ENCODE assay signal across 24 cellular contexts in the genomic region with DNA sequence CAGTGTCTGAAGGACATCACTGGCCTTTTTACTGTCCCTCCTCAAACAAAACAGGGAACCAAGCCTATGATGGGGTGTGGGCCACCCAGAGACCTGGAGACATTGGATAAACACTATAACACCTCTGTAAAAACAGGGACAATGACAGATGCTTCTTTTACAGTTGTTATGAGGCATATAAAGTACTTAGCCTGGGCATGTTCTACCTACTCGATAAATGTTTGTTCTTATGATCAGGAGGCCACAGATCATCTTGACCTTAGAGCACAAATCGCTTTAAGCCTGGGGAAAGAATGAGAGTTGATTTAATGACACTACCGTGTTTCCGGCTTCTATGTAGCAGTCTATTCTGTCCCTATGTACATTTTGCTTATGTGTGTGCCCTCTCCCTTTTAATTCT.
DNase-seq lines count a peak whose midpoint lies in the region; ATAC-seq, FAIRE-seq and TF ChIP-seq lines count a peak whose summit lies in the region.
"Had no signal": no experiment of that assay in that cellular context is flagged by ENCODE, and none has a peak within 500 bp of the region (broad histone marks: within the 10 kb centered on the region; RNA-seq: fewer than 3 reads in every experiment).

No MANE protein-coding gene starts in this region.

- H3K14ac ChIP-seq in H1 (ENCODE audit: insufficient read length), result no peak overlapping the region

- no peaks in the 10 kb centered on the region for H3K27me3 ChIP-seq in H1 (replicated peaks in 1 of 4; ENCODE audit: control insufficient read depth in 3 of 4, extremely low read depth in 1 of 4, insufficient read depth in 3 of 4, low read length in 3 of 4)
- no peaks in the 10 kb centered on the region for H3K27me3 ChIP-seq in smooth muscle cell (ENCODE audit: low read depth)
- H3K27me3 ChIP-seq: BE2C had no signal

- no peak overlapping the region for H2BK20ac ChIP-seq in H1 (ENCODE audit: low read length)

- H3K23ac ChIP-seq in H1 (ENCODE audit: insufficient read length), result no peak overlapping the region

- H3K27ac ChIP-seq in H1 (ENCODE audit: low read depth, low read length), result no peak overlapping the region
- no peak overlapping the region for H3K27ac ChIP-seq in smooth muscle cell (ENCODE audit: low read depth)
- H3K27ac ChIP-seq: 22Rv1, GM23248, RWPE1, SJSA1 had no signal

- H3K27me3 Mint-ChIP-seq in activated T-cell treated with anti-CD3 and anti-CD28 coated beads, Interleukin-2, amount 50 U/mL, for 4 hours (ENCODE audit: low read depth), result no peaks in the 10 kb centered on the region
- H3K27me3 Mint-ChIP-seq: CD4-positive, alpha-beta T cell had no signal

- DNase-seq in DMS153 (lab: John Stamatoyannopoulos, UW) (peak; percentile 100), DMS153 treated with DMSO at 0.1 percent for 48 hours (lab: John Stamatoyannopoulos, UW; ENCODE audit: unreplicated experiment) (no peak), NCI-H345 treated with DMSO at 0.1 percent for 48 hours (lab: John Stamatoyannopoulos, UW; ENCODE audit: unreplicated experiment) (peak; percentile 88), H1 (ENCODE audit: low read depth in 1 of 2, low spot score in 2 of 2) (no peak), smooth muscle cell (lab: John Stamatoyannopoulos, UW; ENCODE audit: unreplicated experiment) (no peak), NCI-H2029 treated with DMSO at 0.1 percent for 48 hours (lab: John Stamatoyannopoulos, UW) (no peak)
- no peak for DNase-seq in activated T-cell treated with anti-CD3 and anti-CD28 coated beads, Interleukin-2, amount 50 U/mL, for 4 hours
- DNase-seq: BE2C; Calu3; CD4-positive, alpha-beta T cell; DND-41; GM23248; NCI-H1694; NCI-H2171; SW 1271 had no signal

- peaks cover 7% of the 10 kb centered on the region for H3F3A ChIP-seq in smooth muscle cell (ENCODE audit: low read depth)

- H3K4me1 ChIP-seq in H1 (replicated peaks in 1 of 4; ENCODE audit: control insufficient read depth in 3 of 4, insufficient read depth in 4 of 4, low read length in 3 of 4) (peaks cover 0 to 5% (median 1%) of the 10 kb centered on the region in 4 experiments; a peak in 3 of 7 replicates), smooth muscle cell (ENCODE audit: low read depth) (peaks cover 22% of the 10 kb centered on the region)
- H3K4me1 ChIP-seq: BE2C, SJSA1 had no signal

- no peak overlapping the region for H4K8ac ChIP-seq in H1 (ENCODE audit: extremely low read depth, insufficient read depth, low read length)

- H2BK120ac ChIP-seq in H1 (replicated peaks; ENCODE audit: low read depth, low read length), result no peak overlapping the region

- TF ChIP-seq EP300 in H1 (IDR thresholded peaks at IDR 0.05; ENCODE audit: borderline replicate concordance in 1 of 2, low read depth in 2 of 2, low read length in 2 of 2), result no peak

- no peak overlapping the region for H3K18ac ChIP-seq in H1 (ENCODE audit: extremely low read depth, low read length)

- no peak overlapping the region for H2BK5ac ChIP-seq in H1 (ENCODE audit: low read depth, low read length)

- no peak for TF ChIP-seq POLR2A in H1 (IDR thresholded peaks at IDR 0.05; ENCODE audit: control extremely low read depth in 1 of 2, low read depth in 2 of 2, low read length in 2 of 2)

- no peak overlapping the region for H3K4me3 ChIP-seq in H1 (ENCODE audit: extremely low read depth in 1 of 4, insufficient read depth in 2 of 4, low read depth in 3 of 4, low read length in 4 of 4)
- no peak overlapping the region for H3K4me3 ChIP-seq in smooth muscle cell
- H3K4me3 ChIP-seq: GM12878, GM23248, K562, SJSA1 had no signal

- H4K5ac ChIP-seq in H1 (ENCODE audit: insufficient read length, low read depth, low read length), result no peak overlapping the region

- FAIRE-seq in H1 (lab: Jason Lieb, UNC), result no peak
- FAIRE-seq: G401.6, GM12878, GM18507, K562 had no signal

- no peaks in the 10 kb centered on the region for H3K9me3 Mint-ChIP-seq in activated T-cell treated with anti-CD3 and anti-CD28 coated beads, Interleukin-2, amount 50 U/mL, for 4 hours
- H3K9me3 Mint-ChIP-seq: CD4-positive, alpha-beta T cell had no signal

- no peaks in the 10 kb centered on the region for H3K36me3 Mint-ChIP-seq in activated T-cell treated with anti-CD3 and anti-CD28 coated beads, Interleukin-2, amount 50 U/mL, for 4 hours (ENCODE audit: insufficient read depth)

- TF ChIP-seq CTCF in H1 (IDR thresholded peaks at IDR 0.05; ENCODE audit: control extremely low read depth in 1 of 3, insufficient read depth in 1 of 3, low read depth in 1 of 3, low read length in 3 of 3) (no peak), smooth muscle cell (IDR thresholded peaks at IDR 0.05; ENCODE audit: borderline replicate concordance, insufficient read depth, poor library complexity, severe bottlenecking) (no peak)

- WGBS in H1 (ENCODE audit: extremely low coverage in 1 of 2, insufficient coverage in 1 of 2, insufficient read length in 1 of 2, insufficient replicate concordance in 2 of 2, low coverage in 1 of 2, low lambda C conversion rate in 2 of 2, missing lambda C conversion rate in 1 of 2), 2 experiments, result 86% methylated on average over 4 of the region's 4 CpGs; no CpG with 5 or more reads in 1 of the 2 experiments
- WGBS in smooth muscle cell (ENCODE audit: low lambda C conversion rate), result 88% methylated on average over 4 of the region's 4 CpGs

- no peaks in the 10 kb centered on the region for H3K23me2 ChIP-seq in H1 (ENCODE audit: low read depth, low read length)

- H3K56ac ChIP-seq in H1 (replicated peaks; ENCODE audit: insufficient read length, low read depth, low read length), result no peak overlapping the region

- CTCF ChIA-PET in H1 (lab: Charles Lee; ENCODE audit: partially characterized antibody), result no interaction called here

- no peaks in the 10 kb centered on the region for H4K20me1 ChIP-seq in H1 (replicated peaks in 1 of 2; ENCODE audit: control insufficient read depth in 1 of 2, insufficient read depth in 2 of 2, low read length in 2 of 2)
- no peaks in the 10 kb centered on the region for H4K20me1 ChIP-seq in smooth muscle cell (ENCODE audit: low read depth)

- no peaks in the 10 kb centered on the region for H3K36me3 ChIP-seq in H1 (ENCODE audit: control insufficient read depth in 2 of 4, insufficient read depth in 4 of 4, low read length in 3 of 4)
- no peaks in the 10 kb centered on the region for H3K36me3 ChIP-seq in smooth muscle cell (ENCODE audit: low read depth)
- H3K36me3 ChIP-seq: BE2C, SJSA1 had no signal

- POLR2A ChIA-PET in H1 (lab: Charles Lee; ENCODE audit: partially characterized antibody), result no interaction called here

- no peaks in the 10 kb centered on the region for H3K79me2 ChIP-seq in H1 (ENCODE audit: control insufficient read depth in 1 of 2, insufficient read depth in 2 of 2, low read length in 2 of 2)
- H3K79me2 ChIP-seq in smooth muscle cell (ENCODE audit: low read depth), result no peaks in the 10 kb centered on the region

- H3K4me2 ChIP-seq in H1 (ENCODE audit: insufficient read depth in 1 of 2, low read depth in 2 of 2, low read length in 2 of 2) (no peak overlapping the region), smooth muscle cell (peak overlapping the region; percentile 28)

- no peak overlapping the region for H2AK5ac ChIP-seq in H1 (ENCODE audit: low read depth, low read length)

- H3K79me1 ChIP-seq in H1 (ENCODE audit: low read depth, low read length), result no peaks in the 10 kb centered on the region

- no peak overlapping the region for H2BK12ac ChIP-seq in H1 (ENCODE audit: low read depth, low read length)

- no peak overlapping the region for H3K9ac ChIP-seq in H1 (replicated peaks in 1 of 4; ENCODE audit: extremely low read depth in 1 of 4, low read depth in 3 of 4, low read length in 3 of 4)
- H3K9ac ChIP-seq in smooth muscle cell (ENCODE audit: low read depth), result no peak overlapping the region
- H3K9ac ChIP-seq: GM23248 had no signal

- no peak overlapping the region for H2BK15ac ChIP-seq in H1 (ENCODE audit: low read length)

- H3K9me3 ChIP-seq in H1 (ENCODE audit: insufficient read depth in 2 of 2, low read depth in 1 of 2, low read length in 1 of 2) (no peaks in the 10 kb centered on the region), smooth muscle cell (replicated peaks; ENCODE audit: low read depth) (no peaks in the 10 kb centered on the region)
- H3K9me3 ChIP-seq: BE2C, SJSA1 had no signal

- H4K91ac ChIP-seq in H1 (replicated peaks; ENCODE audit: insufficient read length, low read length), result no peak overlapping the region

- no peak for TF ChIP-seq RAD21 in H1 (IDR thresholded peaks at IDR 0.05 in 1 of 2, conservative IDR thresholded peaks at IDR 0.05 in 1 of 2; ENCODE audit: low read depth in 2 of 2, low read length in 2 of 2)

- no peaks in the 10 kb centered on the region for H3K4me1 Mint-ChIP-seq in activated T-cell treated with anti-CD3 and anti-CD28 coated beads, Interleukin-2, amount 50 U/mL, for 4 hours (ENCODE audit: low read depth)

- 0 out of 2 replicates have a peak overlapping the region, but pooled peaks have one; percentile 10 for H2AFZ ChIP-seq in H1 (ENCODE audit: low read length)
- peak overlapping the region; percentile 56 for H2AFZ ChIP-seq in smooth muscle cell (ENCODE audit: low read depth)
- H2AFZ ChIP-seq: GM23248 had no signal

- H3K4ac ChIP-seq in H1 (replicated peaks; ENCODE audit: insufficient read length, low read depth, low read length), result no peak overlapping the region

- no peak overlapping the region for H3K4me3 Mint-ChIP-seq in activated T-cell treated with anti-CD3 and anti-CD28 coated beads, Interleukin-2, amount 50 U/mL, for 4 hours
- H3K4me3 Mint-ChIP-seq: CD4-positive, alpha-beta T cell had no signal

- no peak for ATAC-seq in GM21576 (IDR thresholded peaks at IDR 0.05; ENCODE audit: unreplicated experiment)
- no peak for ATAC-seq in activated T-cell treated with anti-CD3 and anti-CD28 coated beads, Interleukin-2, amount 50 U/mL, for 4 hours
- ATAC-seq: GM12878, HCT116, K562 had no signal

TF ChIP-seq in H1, 55 proteins besides CTCF, POLR2A, EP300 and RAD21 (continues in another document):
- TF ChIP-seq SIRT6 (IDR thresholded peaks at IDR 0.05; ENCODE audit: low read length) (no peak), EZH2 (IDR thresholded peaks at IDR 0.05; ENCODE audit: low read depth, low read length, severe bottlenecking) (no peak), POLR2AphosphoS5 (IDR thresholded peaks at IDR 0.05; ENCODE audit: low read depth, low read length) (no peak), TAF7 (optimal IDR thresholded peaks at IDR 0.05; ENCODE audit: borderline replicate concordance, low read depth, low read length) (no peak), TCF12 (IDR thresholded peaks at IDR 0.05; ENCODE audit: low read depth, low read length) (no peak), CBX5 (IDR thresholded peaks at IDR 0.05; ENCODE audit: low read depth, low read length) (no peak), YY1 (IDR thresholded peaks at IDR 0.05; ENCODE audit: low read depth, low read length) (no peak), EGR1 (IDR thresholded peaks at IDR 0.05; ENCODE audit: borderline replicate concordance, low read depth, low read length) (no peak), RNF2 (IDR thresholded peaks at IDR 0.05; ENCODE audit: borderline replicate concordance, low read depth, low read length, missing control alignments, poor library complexity, severe bottlenecking) (no peak), BRCA1 (IDR thresholded peaks at IDR 0.05; ENCODE audit: low read depth, low read length) (no peak), KDM4A (IDR thresholded peaks at IDR 0.05; ENCODE audit: low read depth, low read length, severe bottlenecking) (no peak), RFX5 (IDR thresholded peaks at IDR 0.05; ENCODE audit: borderline replicate concordance, low read depth, low read length) (no peak)

Comparison
In these comparisons a context has a peak if more than half of its experiments do, and no peak if none do; other contexts are left out.
1. DNase-seq: peak in DMS153 (single experiment) and NCI-H345 treated with DMSO at 0.1 percent for 48 hours (single experiment); none in DMS153 treated with DMSO at 0.1 percent for 48 hours (single experiment), H1 (0 of 2), smooth muscle cell (single experiment), NCI-H2029 treated with DMSO at 0.1 percent for 48 hours (single experiment) and activated T-cell treated with anti-CD3 and anti-CD28 coated beads, Interleukin-2, amount 50 U/mL, for 4 hours (single experiment).